ENCODE assay signal across 20 cellular contexts in the genomic region with DNA sequence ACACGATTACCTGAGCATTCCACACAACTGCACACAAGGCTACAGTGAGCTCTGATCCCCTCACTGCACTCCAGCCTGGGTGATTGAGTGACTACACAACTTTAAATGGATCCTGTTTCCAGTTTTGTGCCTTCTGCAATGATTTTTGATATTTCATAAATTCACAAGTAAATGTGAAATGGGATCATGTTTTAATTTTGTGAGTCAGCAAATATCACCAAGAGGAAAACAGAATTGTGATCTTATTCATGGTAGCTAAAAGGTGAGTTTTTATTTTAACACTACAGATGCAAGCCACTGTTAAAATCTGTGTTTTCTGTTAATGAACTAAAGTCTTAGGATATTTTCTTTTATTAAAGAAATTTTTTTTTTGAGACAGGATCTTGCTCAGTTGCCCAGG. TPM values are rescaled to one million over a fixed set of nuclear protein-coding genes. Genes with fewer than 3 reads are reported as not detected.
"Had no signal": no experiment of that assay in that cellular context is flagged by ENCODE, and none has a peak within 500 bp of the region (broad histone marks: within the 10 kb centered on the region; RNA-seq: fewer than 3 reads in every experiment).

No MANE protein-coding gene starts in this region.

- ATAC-seq: foreskin keratinocyte, gastroesophageal sphincter, heart left ventricle, left lung, left ventricle myocardium superior, lower lobe of right lung, mucosa of descending colon had no signal

- H3K4me3 ChIP-seq: colonic mucosa, esophagus muscularis mucosa, gastroesophageal sphincter, heart left ventricle, hepatocyte, left lung, lower lobe of right lung, mucosa of descending colon had no signal

- H3K4me2 ChIP-seq: hepatocyte had no signal

- H3K27ac ChIP-seq: colonic mucosa, esophagus muscularis mucosa, foreskin keratinocyte, gastroesophageal sphincter, heart left ventricle, hepatocyte, lower lobe of right lung had no signal

- H3K9me3 ChIP-seq: colonic mucosa, esophagus muscularis mucosa, gastroesophageal sphincter, heart left ventricle, left lung, lower lobe of right lung, mucosa of descending colon had no signal

- H2AFZ ChIP-seq: hepatocyte had no signal

- H3K27me3 ChIP-seq: colonic mucosa, esophagus muscularis mucosa, foreskin keratinocyte, heart left ventricle, hepatocyte, left lung had no signal

- H3K4me1 ChIP-seq: foreskin keratinocyte, gastroesophageal sphincter had no signal

- FAIRE-seq: endothelial cell of umbilical vein, frontal cortex, keratinocyte had no signal

- H3K36me3 ChIP-seq: colonic mucosa, esophagus muscularis mucosa, gastroesophageal sphincter, heart left ventricle, left lung, lower lobe of right lung had no signal

- DNase-seq: colonic mucosa; cortex of kidney; effector memory CD4-positive, alpha-beta T cell; foreskin keratinocyte; heart left ventricle; hypothalamus; immature natural killer cell; left cardiac atrium; left lung; left ventricle myocardium superior; lower lobe of right lung; mesenchymal stem cell; mucosa of descending colon had no signal

RNA-seq across cellular contexts. Expression of a gene that starts 11.4 kb away (rescaled TPM):
- polyA plus RNA-seq: fibroblast of lung had no signal
